1 cellular context compared by ENCODE assay signal in the genomic region with DNA sequence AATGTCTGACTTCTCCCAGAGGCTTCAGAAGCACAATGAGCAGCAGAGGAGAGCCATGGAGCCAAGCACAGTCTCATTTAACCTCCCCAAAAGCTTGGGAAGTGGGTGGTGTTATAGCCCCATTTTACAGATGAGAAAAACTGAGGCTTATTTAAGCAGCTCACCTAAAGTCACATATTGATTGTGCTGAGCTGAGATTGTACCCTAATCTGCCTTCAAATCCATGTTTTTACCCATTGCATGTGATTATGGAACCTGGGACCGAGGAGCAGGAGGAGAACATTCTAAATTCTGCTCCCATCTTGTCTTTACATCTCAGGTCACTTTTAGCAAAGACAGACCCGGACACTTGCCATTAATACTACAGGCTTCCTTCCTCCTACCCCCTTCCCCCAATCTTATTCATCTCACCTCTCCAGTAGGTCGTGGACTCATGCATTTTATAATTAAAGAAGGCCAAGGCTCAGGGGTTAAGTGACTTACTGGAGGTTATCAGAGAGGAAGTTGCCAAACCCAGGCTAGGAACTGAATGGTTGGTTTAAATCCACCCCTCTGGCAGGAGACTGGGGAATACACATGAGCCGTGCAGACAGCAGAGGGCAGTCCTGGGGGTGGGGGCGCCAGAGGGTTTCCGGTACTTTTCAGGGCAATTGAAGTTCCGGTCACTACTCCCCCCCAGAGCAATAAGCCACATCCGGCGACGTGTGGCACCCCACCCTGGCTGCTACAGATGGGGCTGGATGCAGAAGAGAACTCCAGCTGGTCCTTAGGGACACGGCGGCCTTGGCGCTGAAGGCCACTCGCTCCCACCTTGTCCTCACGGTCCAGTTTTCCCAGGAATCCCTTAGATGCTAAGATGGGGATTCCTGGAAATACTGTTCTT.
TF ChIP-seq lines count a peak whose summit lies in the region.

No MANE protein-coding gene starts in this region.

TF ChIP-seq in HepG2, 621 proteins besides CTCF, POLR2A, EP300 and RAD21 (continued from another document and continues in another):
- TF ChIP-seq, protein P1, sequence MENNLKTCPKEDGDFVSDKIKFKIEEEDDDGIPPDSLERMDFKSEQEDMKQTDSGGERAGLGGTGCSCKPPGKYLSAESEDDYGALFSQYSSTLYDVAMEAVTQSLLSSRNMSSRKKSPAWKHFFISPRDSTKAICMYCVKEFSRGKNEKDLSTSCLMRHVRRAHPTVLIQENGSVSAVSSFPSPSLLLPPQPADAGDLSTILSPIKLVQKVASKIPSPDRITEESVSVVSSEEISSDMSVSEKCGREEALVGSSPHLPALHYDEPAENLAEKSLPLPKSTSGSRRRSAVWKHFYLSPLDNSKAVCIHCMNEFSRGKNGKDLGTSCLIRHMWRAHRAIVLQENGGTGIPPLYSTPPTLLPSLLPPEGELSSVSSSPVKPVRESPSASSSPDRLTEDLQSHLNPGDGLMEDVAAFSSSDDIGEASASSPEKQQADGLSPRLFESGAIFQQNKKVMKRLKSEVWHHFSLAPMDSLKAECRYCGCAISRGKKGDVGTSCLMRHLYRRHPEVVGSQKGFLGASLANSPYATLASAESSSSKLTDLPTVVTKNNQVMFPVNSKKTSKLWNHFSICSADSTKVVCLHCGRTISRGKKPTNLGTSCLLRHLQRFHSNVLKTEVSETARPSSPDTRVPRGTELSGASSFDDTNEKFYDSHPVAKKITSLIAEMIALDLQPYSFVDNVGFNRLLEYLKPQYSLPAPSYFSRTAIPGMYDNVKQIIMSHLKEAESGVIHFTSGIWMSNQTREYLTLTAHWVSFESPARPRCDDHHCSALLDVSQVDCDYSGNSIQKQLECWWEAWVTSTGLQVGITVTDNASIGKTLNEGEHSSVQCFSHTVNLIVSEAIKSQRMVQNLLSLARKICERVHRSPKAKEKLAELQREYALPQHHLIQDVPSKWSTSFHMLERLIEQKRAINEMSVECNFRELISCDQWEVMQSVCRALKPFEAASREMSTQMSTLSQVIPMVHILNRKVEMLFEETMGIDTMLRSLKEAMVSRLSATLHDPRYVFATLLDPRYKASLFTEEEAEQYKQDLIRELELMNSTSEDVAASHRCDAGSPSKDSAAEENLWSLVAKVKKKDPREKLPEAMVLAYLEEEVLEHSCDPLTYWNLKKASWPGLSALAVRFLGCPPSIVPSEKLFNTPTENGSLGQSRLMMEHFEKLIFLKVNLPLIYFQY (CRISPR knock-in tag; IDR thresholded peaks at IDR 0.05; ENCODE audit: borderline replicate concordance): no peak
- TF ChIP-seq ZNF282 (IDR thresholded peaks at IDR 0.05; ENCODE audit: partially characterized antibody) (no peak), TCF12 (IDR thresholded peaks at IDR 0.05) (no peak), TCF12 (CRISPR knock-in tag; IDR thresholded peaks at IDR 0.05) (no peak), RARG (CRISPR knock-in tag; IDR thresholded peaks at IDR 0.05; ENCODE audit: low read depth) (no peak), ZSCAN31 (CRISPR knock-in tag; IDR thresholded peaks at IDR 0.05; ENCODE audit: low read depth) (no peak), MLLT10 (CRISPR knock-in tag; IDR thresholded peaks at IDR 0.05) (no peak), ZNF678 (CRISPR knock-in tag; IDR thresholded peaks at IDR 0.05) (no peak), PITX1 (CRISPR knock-in tag; IDR thresholded peaks at IDR 0.05) (peak; percentile 56; the same call in 1 of the 2 replicates), ZNF619 (CRISPR knock-in tag; IDR thresholded peaks at IDR 0.05) (no peak), ZNF121 (CRISPR knock-in tag; IDR thresholded peaks at IDR 0.05) (no peak), GATAD2A (CRISPR knock-in tag; IDR thresholded peaks at IDR 0.05) (peak; percentile 68; the same call in 1 of the 2 replicates), SP2 (CRISPR knock-in tag; IDR thresholded peaks at IDR 0.05) (no peak), ZNF567 (CRISPR knock-in tag; IDR thresholded peaks at IDR 0.05; ENCODE audit: borderline replicate concordance) (no peak), TAF1 (CRISPR knock-in tag; IDR thresholded peaks at IDR 0.05) (peak; percentile 55; the same call in 1 of the 2 replicates), RFXANK (CRISPR knock-in tag; IDR thresholded peaks at IDR 0.05) (no peak), SNRNP70 (IDR thresholded peaks at IDR 0.05; ENCODE audit: low read depth, low read length) (no peak), CHD2 (IDR thresholded peaks at IDR 0.05; ENCODE audit: low read depth, low read length) (no peak), TBX3 (IDR thresholded peaks at IDR 0.05; ENCODE audit: borderline replicate concordance) (no peak), ZNF749 (CRISPR knock-in tag; IDR thresholded peaks at IDR 0.05; ENCODE audit: borderline replicate concordance) (no peak), AGO2 (optimal IDR thresholded peaks at IDR 0.05; ENCODE audit: low read depth, low read length) (no peak), ZNF557 (CRISPR knock-in tag; IDR thresholded peaks at IDR 0.05) (0 out of 2 replicates have a peak, but pooled peaks have one; percentile 19), ZNF629 (CRISPR knock-in tag; conservative IDR thresholded peaks at IDR 0.05) (peak; percentile 99), KAT2B (IDR thresholded peaks at IDR 0.05; ENCODE audit: borderline replicate concordance, low read depth, low read length) (no peak), TGIF2 (CRISPR knock-in tag; IDR thresholded peaks at IDR 0.05) (peak; percentile 54; the same call in 1 of the 2 replicates), ZNF225 (CRISPR knock-in tag; IDR thresholded peaks at IDR 0.05) (no peak), RELA (CRISPR knock-in tag; IDR thresholded peaks at IDR 0.05) (no peak), PHF5A (CRISPR knock-in tag; IDR thresholded peaks at IDR 0.05; ENCODE audit: low read depth, unreplicated experiment) (no peak), NRL (CRISPR knock-in tag; IDR thresholded peaks at IDR 0.05; ENCODE audit: borderline replicate concordance) (0 out of 2 replicates have a peak, but pooled peaks have one; percentile 79)
- TF ChIP-seq, protein P2, sequence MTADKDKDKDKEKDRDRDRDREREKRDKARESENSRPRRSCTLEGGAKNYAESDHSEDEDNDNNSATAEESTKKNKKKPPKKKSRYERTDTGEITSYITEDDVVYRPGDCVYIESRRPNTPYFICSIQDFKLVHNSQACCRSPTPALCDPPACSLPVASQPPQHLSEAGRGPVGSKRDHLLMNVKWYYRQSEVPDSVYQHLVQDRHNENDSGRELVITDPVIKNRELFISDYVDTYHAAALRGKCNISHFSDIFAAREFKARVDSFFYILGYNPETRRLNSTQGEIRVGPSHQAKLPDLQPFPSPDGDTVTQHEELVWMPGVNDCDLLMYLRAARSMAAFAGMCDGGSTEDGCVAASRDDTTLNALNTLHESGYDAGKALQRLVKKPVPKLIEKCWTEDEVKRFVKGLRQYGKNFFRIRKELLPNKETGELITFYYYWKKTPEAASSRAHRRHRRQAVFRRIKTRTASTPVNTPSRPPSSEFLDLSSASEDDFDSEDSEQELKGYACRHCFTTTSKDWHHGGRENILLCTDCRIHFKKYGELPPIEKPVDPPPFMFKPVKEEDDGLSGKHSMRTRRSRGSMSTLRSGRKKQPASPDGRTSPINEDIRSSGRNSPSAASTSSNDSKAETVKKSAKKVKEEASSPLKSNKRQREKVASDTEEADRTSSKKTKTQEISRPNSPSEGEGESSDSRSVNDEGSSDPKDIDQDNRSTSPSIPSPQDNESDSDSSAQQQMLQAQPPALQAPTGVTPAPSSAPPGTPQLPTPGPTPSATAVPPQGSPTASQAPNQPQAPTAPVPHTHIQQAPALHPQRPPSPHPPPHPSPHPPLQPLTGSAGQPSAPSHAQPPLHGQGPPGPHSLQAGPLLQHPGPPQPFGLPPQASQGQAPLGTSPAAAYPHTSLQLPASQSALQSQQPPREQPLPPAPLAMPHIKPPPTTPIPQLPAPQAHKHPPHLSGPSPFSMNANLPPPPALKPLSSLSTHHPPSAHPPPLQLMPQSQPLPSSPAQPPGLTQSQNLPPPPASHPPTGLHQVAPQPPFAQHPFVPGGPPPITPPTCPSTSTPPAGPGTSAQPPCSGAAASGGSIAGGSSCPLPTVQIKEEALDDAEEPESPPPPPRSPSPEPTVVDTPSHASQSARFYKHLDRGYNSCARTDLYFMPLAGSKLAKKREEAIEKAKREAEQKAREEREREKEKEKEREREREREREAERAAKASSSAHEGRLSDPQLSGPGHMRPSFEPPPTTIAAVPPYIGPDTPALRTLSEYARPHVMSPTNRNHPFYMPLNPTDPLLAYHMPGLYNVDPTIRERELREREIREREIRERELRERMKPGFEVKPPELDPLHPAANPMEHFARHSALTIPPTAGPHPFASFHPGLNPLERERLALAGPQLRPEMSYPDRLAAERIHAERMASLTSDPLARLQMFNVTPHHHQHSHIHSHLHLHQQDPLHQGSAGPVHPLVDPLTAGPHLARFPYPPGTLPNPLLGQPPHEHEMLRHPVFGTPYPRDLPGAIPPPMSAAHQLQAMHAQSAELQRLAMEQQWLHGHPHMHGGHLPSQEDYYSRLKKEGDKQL (CRISPR knock-in tag; IDR thresholded peaks at IDR 0.05; ENCODE audit: low read depth): no peak
- TF ChIP-seq, protein P3, sequence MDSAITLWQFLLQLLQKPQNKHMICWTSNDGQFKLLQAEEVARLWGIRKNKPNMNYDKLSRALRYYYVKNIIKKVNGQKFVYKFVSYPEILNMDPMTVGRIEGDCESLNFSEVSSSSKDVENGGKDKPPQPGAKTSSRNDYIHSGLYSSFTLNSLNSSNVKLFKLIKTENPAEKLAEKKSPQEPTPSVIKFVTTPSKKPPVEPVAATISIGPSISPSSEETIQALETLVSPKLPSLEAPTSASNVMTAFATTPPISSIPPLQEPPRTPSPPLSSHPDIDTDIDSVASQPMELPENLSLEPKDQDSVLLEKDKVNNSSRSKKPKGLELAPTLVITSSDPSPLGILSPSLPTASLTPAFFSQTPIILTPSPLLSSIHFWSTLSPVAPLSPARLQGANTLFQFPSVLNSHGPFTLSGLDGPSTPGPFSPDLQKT (CRISPR knock-in tag; IDR thresholded peaks at IDR 0.05; ENCODE audit: borderline replicate concordance): no peak
- TF ChIP-seq, protein P4, sequence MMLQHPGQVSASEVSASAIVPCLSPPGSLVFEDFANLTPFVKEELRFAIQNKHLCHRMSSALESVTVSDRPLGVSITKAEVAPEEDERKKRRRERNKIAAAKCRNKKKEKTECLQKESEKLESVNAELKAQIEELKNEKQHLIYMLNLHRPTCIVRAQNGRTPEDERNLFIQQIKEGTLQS (CRISPR knock-in tag; IDR thresholded peaks at IDR 0.05): no peak
- TF ChIP-seq, protein P5, sequence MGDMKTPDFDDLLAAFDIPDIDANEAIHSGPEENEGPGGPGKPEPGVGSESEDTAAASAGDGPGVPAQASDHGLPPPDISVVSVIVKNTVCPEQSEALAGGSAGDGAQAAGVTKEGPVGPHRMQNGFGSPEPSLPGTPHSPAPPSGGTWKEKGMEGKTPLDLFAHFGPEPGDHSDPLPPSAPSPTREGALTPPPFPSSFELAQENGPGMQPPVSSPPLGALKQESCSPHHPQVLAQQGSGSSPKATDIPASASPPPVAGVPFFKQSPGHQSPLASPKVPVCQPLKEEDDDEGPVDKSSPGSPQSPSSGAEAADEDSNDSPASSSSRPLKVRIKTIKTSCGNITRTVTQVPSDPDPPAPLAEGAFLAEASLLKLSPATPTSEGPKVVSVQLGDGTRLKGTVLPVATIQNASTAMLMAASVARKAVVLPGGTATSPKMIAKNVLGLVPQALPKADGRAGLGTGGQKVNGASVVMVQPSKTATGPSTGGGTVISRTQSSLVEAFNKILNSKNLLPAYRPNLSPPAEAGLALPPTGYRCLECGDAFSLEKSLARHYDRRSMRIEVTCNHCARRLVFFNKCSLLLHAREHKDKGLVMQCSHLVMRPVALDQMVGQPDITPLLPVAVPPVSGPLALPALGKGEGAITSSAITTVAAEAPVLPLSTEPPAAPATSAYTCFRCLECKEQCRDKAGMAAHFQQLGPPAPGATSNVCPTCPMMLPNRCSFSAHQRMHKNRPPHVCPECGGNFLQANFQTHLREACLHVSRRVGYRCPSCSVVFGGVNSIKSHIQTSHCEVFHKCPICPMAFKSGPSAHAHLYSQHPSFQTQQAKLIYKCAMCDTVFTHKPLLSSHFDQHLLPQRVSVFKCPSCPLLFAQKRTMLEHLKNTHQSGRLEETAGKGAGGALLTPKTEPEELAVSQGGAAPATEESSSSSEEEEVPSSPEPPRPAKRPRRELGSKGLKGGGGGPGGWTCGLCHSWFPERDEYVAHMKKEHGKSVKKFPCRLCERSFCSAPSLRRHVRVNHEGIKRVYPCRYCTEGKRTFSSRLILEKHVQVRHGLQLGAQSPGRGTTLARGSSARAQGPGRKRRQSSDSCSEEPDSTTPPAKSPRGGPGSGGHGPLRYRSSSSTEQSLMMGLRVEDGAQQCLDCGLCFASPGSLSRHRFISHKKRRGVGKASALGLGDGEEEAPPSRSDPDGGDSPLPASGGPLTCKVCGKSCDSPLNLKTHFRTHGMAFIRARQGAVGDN (CRISPR knock-in tag; IDR thresholded peaks at IDR 0.05): peak; percentile 98
- TF ChIP-seq, protein P6, sequence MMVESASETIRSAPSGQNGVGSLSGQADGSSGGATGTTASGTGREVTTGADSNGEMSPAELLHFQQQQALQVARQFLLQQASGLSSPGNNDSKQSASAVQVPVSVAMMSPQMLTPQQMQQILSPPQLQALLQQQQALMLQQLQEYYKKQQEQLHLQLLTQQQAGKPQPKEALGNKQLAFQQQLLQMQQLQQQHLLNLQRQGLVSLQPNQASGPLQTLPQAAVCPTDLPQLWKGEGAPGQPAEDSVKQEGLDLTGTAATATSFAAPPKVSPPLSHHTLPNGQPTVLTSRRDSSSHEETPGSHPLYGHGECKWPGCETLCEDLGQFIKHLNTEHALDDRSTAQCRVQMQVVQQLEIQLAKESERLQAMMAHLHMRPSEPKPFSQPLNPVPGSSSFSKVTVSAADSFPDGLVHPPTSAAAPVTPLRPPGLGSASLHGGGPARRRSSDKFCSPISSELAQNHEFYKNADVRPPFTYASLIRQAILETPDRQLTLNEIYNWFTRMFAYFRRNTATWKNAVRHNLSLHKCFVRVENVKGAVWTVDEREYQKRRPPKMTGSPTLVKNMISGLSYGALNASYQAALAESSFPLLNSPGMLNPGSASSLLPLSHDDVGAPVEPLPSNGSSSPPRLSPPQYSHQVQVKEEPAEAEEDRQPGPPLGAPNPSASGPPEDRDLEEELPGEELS (CRISPR knock-in tag; IDR thresholded peaks at IDR 0.05): peak; percentile 62; the same call in 1 of the 2 replicates
- TF ChIP-seq, protein P7, sequence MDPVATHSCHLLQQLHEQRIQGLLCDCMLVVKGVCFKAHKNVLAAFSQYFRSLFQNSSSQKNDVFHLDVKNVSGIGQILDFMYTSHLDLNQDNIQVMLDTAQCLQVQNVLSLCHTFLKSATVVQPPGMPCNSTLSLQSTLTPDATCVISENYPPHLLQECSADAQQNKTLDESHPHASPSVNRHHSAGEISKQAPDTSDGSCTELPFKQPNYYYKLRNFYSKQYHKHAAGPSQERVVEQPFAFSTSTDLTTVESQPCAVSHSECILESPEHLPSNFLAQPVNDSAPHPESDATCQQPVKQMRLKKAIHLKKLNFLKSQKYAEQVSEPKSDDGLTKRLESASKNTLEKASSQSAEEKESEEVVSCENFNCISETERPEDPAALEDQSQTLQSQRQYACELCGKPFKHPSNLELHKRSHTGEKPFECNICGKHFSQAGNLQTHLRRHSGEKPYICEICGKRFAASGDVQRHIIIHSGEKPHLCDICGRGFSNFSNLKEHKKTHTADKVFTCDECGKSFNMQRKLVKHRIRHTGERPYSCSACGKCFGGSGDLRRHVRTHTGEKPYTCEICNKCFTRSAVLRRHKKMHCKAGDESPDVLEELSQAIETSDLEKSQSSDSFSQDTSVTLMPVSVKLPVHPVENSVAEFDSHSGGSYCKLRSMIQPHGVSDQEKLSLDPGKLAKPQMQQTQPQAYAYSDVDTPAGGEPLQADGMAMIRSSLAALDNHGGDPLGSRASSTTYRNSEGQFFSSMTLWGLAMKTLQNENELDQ (CRISPR knock-in tag; IDR thresholded peaks at IDR 0.05; ENCODE audit: borderline replicate concordance): no peak
- TF ChIP-seq, protein P8, sequence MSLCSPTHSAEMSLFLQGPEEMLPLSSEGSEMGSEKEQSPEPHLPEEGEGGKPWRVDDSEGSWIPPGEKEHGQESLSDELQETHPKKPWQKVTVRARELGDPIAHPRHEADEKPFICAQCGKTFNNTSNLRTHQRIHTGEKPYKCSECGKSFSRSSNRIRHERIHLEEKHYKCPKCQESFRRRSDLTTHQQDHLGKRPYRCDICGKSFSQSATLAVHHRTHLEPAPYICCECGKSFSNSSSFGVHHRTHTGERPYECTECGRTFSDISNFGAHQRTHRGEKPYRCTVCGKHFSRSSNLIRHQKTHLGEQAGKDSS (CRISPR knock-in tag; IDR thresholded peaks at IDR 0.05; ENCODE audit: borderline replicate concordance, low read depth): peak; percentile 80
